ENCODE assay signal across 1 cellular context in the genomic region with DNA sequence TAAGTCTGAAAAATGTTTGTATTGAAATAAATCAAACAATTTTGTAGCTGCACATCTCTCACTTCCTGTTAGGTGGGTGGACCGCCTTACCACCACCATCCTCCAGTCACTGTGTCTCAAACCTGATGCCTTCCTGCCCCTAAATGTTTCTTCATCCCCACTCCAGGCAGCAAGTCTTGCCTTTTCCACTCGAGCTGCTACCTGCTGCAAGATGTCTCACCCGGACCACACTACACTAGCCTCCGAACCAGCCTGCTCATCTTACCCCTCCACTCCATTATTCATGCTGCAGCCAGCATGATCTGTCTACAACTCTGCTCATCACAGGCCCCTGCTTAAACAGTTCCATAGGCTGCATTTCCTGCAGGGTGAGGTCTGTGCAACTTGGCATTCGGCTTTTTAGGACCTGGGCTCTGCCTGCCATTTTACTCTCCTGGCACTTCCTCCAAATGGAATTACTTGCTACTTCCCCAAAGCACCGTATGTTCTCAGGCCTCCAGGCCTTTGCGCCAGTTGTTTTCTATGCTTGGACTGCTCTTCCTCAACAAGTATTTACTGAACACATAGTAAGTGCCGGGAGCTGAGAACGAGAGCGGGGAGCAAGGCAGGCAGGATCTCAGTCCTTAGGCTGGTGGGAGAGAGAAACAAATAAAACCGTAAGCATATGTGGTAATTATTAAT.
TF ChIP-seq lines count a peak whose summit lies in the region.

No MANE protein-coding gene starts in this region.

TF ChIP-seq in SK-N-SH treated with all-trans-retinoic acid at 6 μM for 48 hours, 23 proteins besides CTCF, POLR2A, EP300 and RAD21 (continued from another document):
- TF ChIP-seq, protein P1, sequence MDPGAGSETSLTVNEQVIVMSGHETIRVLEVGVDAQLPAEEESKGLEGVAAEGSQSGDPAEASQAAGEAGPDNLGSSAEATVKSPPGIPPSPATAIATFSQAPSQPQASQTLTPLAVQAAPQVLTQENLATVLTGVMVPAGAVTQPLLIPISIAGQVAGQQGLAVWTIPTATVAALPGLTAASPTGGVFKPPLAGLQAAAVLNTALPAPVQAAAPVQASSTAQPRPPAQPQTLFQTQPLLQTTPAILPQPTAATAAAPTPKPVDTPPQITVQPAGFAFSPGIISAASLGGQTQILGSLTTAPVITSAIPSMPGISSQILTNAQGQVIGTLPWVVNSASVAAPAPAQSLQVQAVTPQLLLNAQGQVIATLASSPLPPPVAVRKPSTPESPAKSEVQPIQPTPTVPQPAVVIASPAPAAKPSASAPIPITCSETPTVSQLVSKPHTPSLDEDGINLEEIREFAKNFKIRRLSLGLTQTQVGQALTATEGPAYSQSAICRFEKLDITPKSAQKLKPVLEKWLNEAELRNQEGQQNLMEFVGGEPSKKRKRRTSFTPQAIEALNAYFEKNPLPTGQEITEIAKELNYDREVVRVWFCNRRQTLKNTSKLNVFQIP (CRISPR knock-in tag; IDR thresholded peaks at IDR 0.05; ENCODE audit: borderline replicate concordance, low read depth): no peak
- TF ChIP-seq OSR1 (CRISPR knock-in tag; IDR thresholded peaks at IDR 0.05) (no peak), CSRNP3 (CRISPR knock-in tag; IDR thresholded peaks at IDR 0.05) (no peak), ARNTL (CRISPR knock-in tag; IDR thresholded peaks at IDR 0.05; ENCODE audit: borderline replicate concordance, low read depth) (no peak), BACH2 (CRISPR knock-in tag; IDR thresholded peaks at IDR 0.05; ENCODE audit: borderline replicate concordance) (no peak), ZFP30 (CRISPR knock-in tag; IDR thresholded peaks at IDR 0.05) (no peak), CSDC2 (CRISPR knock-in tag; IDR thresholded peaks at IDR 0.05) (no peak), RARB (CRISPR knock-in tag; IDR thresholded peaks at IDR 0.05) (no peak), SNAI2 (CRISPR knock-in tag; IDR thresholded peaks at IDR 0.05) (no peak)
- TF ChIP-seq, protein P2, sequence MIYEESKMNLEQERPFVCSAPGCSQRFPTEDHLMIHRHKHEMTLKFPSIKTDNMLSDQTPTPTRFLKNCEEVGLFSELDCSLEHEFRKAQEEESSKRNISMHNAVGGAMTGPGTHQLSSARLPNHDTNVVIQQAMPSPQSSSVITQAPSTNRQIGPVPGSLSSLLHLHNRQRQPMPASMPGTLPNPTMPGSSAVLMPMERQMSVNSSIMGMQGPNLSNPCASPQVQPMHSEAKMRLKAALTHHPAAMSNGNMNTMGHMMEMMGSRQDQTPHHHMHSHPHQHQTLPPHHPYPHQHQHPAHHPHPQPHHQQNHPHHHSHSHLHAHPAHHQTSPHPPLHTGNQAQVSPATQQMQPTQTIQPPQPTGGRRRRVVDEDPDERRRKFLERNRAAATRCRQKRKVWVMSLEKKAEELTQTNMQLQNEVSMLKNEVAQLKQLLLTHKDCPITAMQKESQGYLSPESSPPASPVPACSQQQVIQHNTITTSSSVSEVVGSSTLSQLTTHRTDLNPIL (CRISPR knock-in tag; IDR thresholded peaks at IDR 0.05; ENCODE audit: low read depth): no peak
